2 cellular contexts compared by ENCODE assay signal in genomic region chr19:46732172-46732938, GRCh38.
TF ChIP-seq lines count a peak whose summit lies in the region.

No MANE protein-coding gene starts in this region.

TF ChIP-seq in HEK293, 187 proteins besides CTCF, POLR2A, EP300 and RAD21:
- no peak for TF ChIP-seq ZNF26 (tag by site-specific recombination; IDR thresholded peaks at IDR 0.05)
- TF ChIP-seq EGR2 (tag by site-specific recombination; IDR thresholded peaks at IDR 0.05; ENCODE audit: low read depth): 0 out of 2 replicates have a peak, but pooled peaks have one; percentile 27

TF ChIP-seq in K562, 482 proteins besides CTCF, POLR2A, EP300 and RAD21:
- TF ChIP-seq IFI16 (CRISPR knock-in tag; IDR thresholded peaks at IDR 0.05): no peak
- no peak for TF ChIP-seq ZNF175 (CRISPR knock-in tag; IDR thresholded peaks at IDR 0.05; ENCODE audit: low read depth)
- peak in 1 of 3 experiments; percentile 3 for TF ChIP-seq YY1 (IDR thresholded peaks at IDR 0.05; ENCODE audit: borderline replicate concordance in 1 of 3, control insufficient read depth in 1 of 3, extremely low read depth in 1 of 3, insufficient read depth in 3 of 3, insufficient read length in 1 of 3, insufficient replicate concordance in 2 of 3, low read depth in 1 of 3, low read length in 2 of 3)
- TF ChIP-seq CBX2 (IDR thresholded peaks at IDR 0.05; ENCODE audit: insufficient read depth, low read length, poor library complexity, severe bottlenecking): no peak
- TF ChIP-seq NCOR1 (IDR thresholded peaks at IDR 0.05): no peak
- no peak for TF ChIP-seq CUX1 (CRISPR knock-in tag; IDR thresholded peaks at IDR 0.05)
- TF ChIP-seq MAX (CRISPR knock-in tag; IDR thresholded peaks at IDR 0.05): peak; percentile 67
- no peak for TF ChIP-seq HOXB6 (CRISPR knock-in tag; IDR thresholded peaks at IDR 0.05; ENCODE audit: borderline replicate concordance)
- no peak for TF ChIP-seq NRF1 (conservative IDR thresholded peaks at IDR 0.05 in 1 of 2, IDR thresholded peaks at IDR 0.05 in 1 of 2)
- TF ChIP-seq TCFL5 (CRISPR knock-in tag; conservative IDR thresholded peaks at IDR 0.05): no peak
- TF ChIP-seq ZNF121 (CRISPR knock-in tag; conservative IDR thresholded peaks at IDR 0.05): no peak
- TF ChIP-seq SMAD4 (CRISPR knock-in tag; conservative IDR thresholded peaks at IDR 0.05): no peak
- no peak for TF ChIP-seq HCFC1 (IDR thresholded peaks at IDR 0.05; ENCODE audit: low read depth, low read length)
- no peak for TF ChIP-seq ZNF23 (CRISPR knock-in tag; IDR thresholded peaks at IDR 0.05)
- TF ChIP-seq ZNF280A (IDR thresholded peaks at IDR 0.05; ENCODE audit: low read depth, partially characterized antibody): no peak
- TF ChIP-seq FOXO4 (CRISPR knock-in tag; IDR thresholded peaks at IDR 0.05): no peak
- no peak for TF ChIP-seq PYGO2 (tag; IDR thresholded peaks at IDR 0.05)
- TF ChIP-seq SMAD1 (IDR thresholded peaks at IDR 0.05; ENCODE audit: low read depth, low read length, partially characterized antibody): no peak
- TF ChIP-seq ZBTB8A (IDR thresholded peaks at IDR 0.05; ENCODE audit: partially characterized antibody): no peak
- no peak for TF ChIP-seq WHSC1 (IDR thresholded peaks at IDR 0.05; ENCODE audit: low read length)
- TF ChIP-seq POLR2G (IDR thresholded peaks at IDR 0.05; ENCODE audit: low read depth, low read length): peak; percentile 28; the same call in 1 of the 2 replicates
- TF ChIP-seq SUPT5H (IDR thresholded peaks at IDR 0.05): 0 out of 2 replicates have a peak, but pooled peaks have one; percentile 30
- TF ChIP-seq HDAC6 (IDR thresholded peaks at IDR 0.05; ENCODE audit: low read depth, low read length): no peak
- TF ChIP-seq TAF1 (IDR thresholded peaks at IDR 0.05; ENCODE audit: control insufficient read depth, extremely low read depth, insufficient read depth, low read length, severe bottlenecking): no peak
